In genomic region chr1:212287261-212287895, GRCh38 we compare ENCODE assay signal across 8 cellular contexts. TPM values are rescaled to one million over a fixed set of nuclear protein-coding genes. Genes with fewer than 3 reads are reported as not detected.
DNase-seq lines count a peak whose midpoint lies in the region; TF ChIP-seq lines count a peak whose summit lies in the region.

No MANE protein-coding gene starts in this region.

- H3K4me3 Mint-ChIP-seq in T-helper 2 cell treated with Interferon-gamma antibody and Interleukin-4, amounts not matched to agents 5 μg/mL and 100 μg/mL, for 36 hours, result peak overlapping the region; percentile 99
- H3K4me3 Mint-ChIP-seq in activated naive CD8-positive, alpha-beta T cell treated with anti-CD3 and anti-CD28 coated beads for 36 hours, result peak overlapping the region; percentile 100

- H3K36me3 Mint-ChIP-seq in T-helper 2 cell treated with Interferon-gamma antibody and Interleukin-4, amounts not matched to agents 5 μg/mL and 100 μg/mL, for 36 hours (ENCODE audit: low read depth), result peaks cover 31% of the 10 kb centered on the region
- peaks cover 10% of the 10 kb centered on the region for H3K36me3 Mint-ChIP-seq in activated naive CD8-positive, alpha-beta T cell treated with anti-CD3 and anti-CD28 coated beads for 36 hours

- no peaks in the 10 kb centered on the region for H3K9me3 ChIP-seq in testis

- WGBS in testis, 2 donors, result 41 to 42% methylated on average over 3 of the region's 3 CpGs

- H3K27ac Mint-ChIP-seq in T-helper 2 cell treated with Interferon-gamma antibody and Interleukin-4, amounts not matched to agents 5 μg/mL and 100 μg/mL, for 36 hours, result peak overlapping the region; percentile 96
- peak overlapping the region; percentile 96 for H3K27ac Mint-ChIP-seq in activated naive CD8-positive, alpha-beta T cell treated with anti-CD3 and anti-CD28 coated beads for 36 hours

- H3K27ac ChIP-seq in testis, result peak overlapping the region in 1 of 2 donors; percentile 98

- no peak for TF ChIP-seq POLR2A in testis (IDR thresholded peaks at IDR 0.05)

- peak overlapping the region; percentile 94 to 96 for H3K4me3 ChIP-seq in testis

- H3K4me1 Mint-ChIP-seq in T-helper 2 cell treated with Interferon-gamma antibody and Interleukin-4, amounts not matched to agents 5 μg/mL and 100 μg/mL, for 36 hours (ENCODE audit: low read depth), result peaks cover 37% of the 10 kb centered on the region
- peaks cover 49% of the 10 kb centered on the region for H3K4me1 Mint-ChIP-seq in activated naive CD8-positive, alpha-beta T cell treated with anti-CD3 and anti-CD28 coated beads for 36 hours

- DNase-seq in T-helper 2 cell treated with Interferon-gamma antibody and Interleukin-4, amounts not matched to agents 5 μg/mL and 100 μg/mL, for 36 hours (ENCODE audit: low spot score), result no peak
- no peak for DNase-seq in T-helper 2 cell
- no peak for DNase-seq in activated naive CD8-positive, alpha-beta T cell treated with anti-CD3 and anti-CD28 coated beads for 36 hours
- peak; percentile 7 for DNase-seq in kidney tubule cell (ENCODE audit: low spot score)
- no peak for DNase-seq in testis
- DNase-seq in amniotic stem cell (lab: John Stamatoyannopoulos, UW), result no peak
- no peak for DNase-seq in ureter (ENCODE audit: low spot score)
- no peak for DNase-seq in NCI-H2029 treated with DMSO at 0.1 percent for 48 hours (lab: John Stamatoyannopoulos, UW)

- no peaks in the 10 kb centered on the region for H3K36me3 ChIP-seq in testis (ENCODE audit: low read depth, missing control alignments)

- peaks cover 6% of the 10 kb centered on the region for H3K4me1 ChIP-seq in testis

- no peak for TF ChIP-seq CTCF in testis (IDR thresholded peaks at IDR 0.05)

- no peaks in the 10 kb centered on the region for H3K9me3 Mint-ChIP-seq in T-helper 2 cell treated with Interferon-gamma antibody and Interleukin-4, amounts not matched to agents 5 μg/mL and 100 μg/mL, for 36 hours
- no peaks in the 10 kb centered on the region for H3K9me3 Mint-ChIP-seq in activated naive CD8-positive, alpha-beta T cell treated with anti-CD3 and anti-CD28 coated beads for 36 hours

- intact Hi-C loops in testis (cut with DNase I; ENCODE audit: low total_unique reads), result no loop called here

- no peaks in the 10 kb centered on the region for H3K27me3 ChIP-seq in testis

- no peaks in the 10 kb centered on the region for H3K27me3 Mint-ChIP-seq in T-helper 2 cell treated with Interferon-gamma antibody and Interleukin-4, amounts not matched to agents 5 μg/mL and 100 μg/mL, for 36 hours (ENCODE audit: low read depth)
- H3K27me3 Mint-ChIP-seq in activated naive CD8-positive, alpha-beta T cell treated with anti-CD3 and anti-CD28 coated beads for 36 hours, result no peaks in the 10 kb centered on the region

RNA-seq across cellular contexts. Expression of gene PPP2R5A, which starts 2.2 kb away (rescaled TPM):
- 10 to 100 TPM; 32.9 to 34.3 TPM for total RNA-seq in activated naive CD8-positive, alpha-beta T cell treated with anti-CD3 and anti-CD28 coated beads for 36 hours
- 10 to 100 TPM; 19.9 to 26.9 TPM for total RNA-seq in testis
- 37.8 TPM for polyA plus RNA-seq in testis (ENCODE audit: insufficient read depth, low read depth, low replicate concordance)
- 38.1 TPM for total RNA-seq in ureter
